9 cellular contexts compared by ENCODE assay signal in the genomic region with DNA sequence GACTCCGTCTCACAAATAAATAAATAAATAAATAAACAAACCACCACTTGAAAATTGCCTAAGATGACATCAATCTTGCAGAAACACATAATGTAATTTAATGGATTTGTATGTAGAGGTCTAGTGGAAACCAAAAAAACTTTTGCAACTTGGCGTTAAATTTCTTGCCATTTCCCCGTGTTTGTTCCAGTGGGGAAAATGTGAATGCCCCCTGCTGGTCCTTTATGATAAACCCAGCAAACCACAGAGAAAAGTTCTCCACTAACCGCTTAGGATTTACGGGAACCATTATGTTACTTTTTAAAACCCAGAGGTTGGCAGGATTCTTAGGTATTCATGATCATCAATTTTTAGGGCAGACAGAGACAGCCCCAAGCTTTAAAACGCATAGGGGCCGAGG. TPM values are rescaled to one million over a fixed set of nuclear protein-coding genes. Genes with fewer than 3 reads are reported as not detected.
DNase-seq lines count a peak whose midpoint lies in the region; ATAC-seq and TF ChIP-seq lines count a peak whose summit lies in the region.
"Had no signal": no experiment of that assay in that cellular context is flagged by ENCODE, and none has a peak within 500 bp of the region (broad histone marks: within the 10 kb centered on the region; RNA-seq: fewer than 3 reads in every experiment).

No MANE protein-coding gene starts in this region.

- H3K27me3 Mint-ChIP-seq in chondrocyte (ENCODE audit: low read depth) = no peaks in the 10 kb centered on the region

- no peak overlapping the region for H2AFZ ChIP-seq in Loucy (ENCODE audit: low read length)
- no peak overlapping the region for H2AFZ ChIP-seq in osteoblast (ENCODE audit: low read length)

- H3K9me3 ChIP-seq in Loucy (ENCODE audit: insufficient read depth, low read depth, low read length) (no peaks in the 10 kb centered on the region), osteoblast (ENCODE audit: low read depth, low read length) (no peaks in the 10 kb centered on the region)

- H3K27ac ChIP-seq in osteoblast (ENCODE audit: low read depth, low read length) = no peak overlapping the region

- no peak overlapping the region for H3K9ac ChIP-seq in Loucy (ENCODE audit: low read depth, low read length, poor library complexity, severe bottlenecking)

- no peaks in the 10 kb centered on the region for H3K9me3 Mint-ChIP-seq in chondrocyte (ENCODE audit: low read depth)

- H4K20me1 ChIP-seq in Loucy (ENCODE audit: insufficient read depth, low read length, poor library complexity, severe bottlenecking) (no peaks in the 10 kb centered on the region), osteoblast (ENCODE audit: insufficient read depth, low read length) (no peaks in the 10 kb centered on the region)

- no peaks in the 10 kb centered on the region for H3K9me2 ChIP-seq in Loucy (replicated peaks; ENCODE audit: low read depth, low read length)

- no peaks in the 10 kb centered on the region for H3K36me3 ChIP-seq in GM06990 (ENCODE audit: control insufficient read depth, insufficient read depth, low read length)
- no peaks in the 10 kb centered on the region for H3K36me3 ChIP-seq in Loucy (ENCODE audit: insufficient read depth, low read length)
- H3K36me3 ChIP-seq in osteoblast (ENCODE audit: insufficient read depth, low read length) = no peaks in the 10 kb centered on the region

- no peaks in the 10 kb centered on the region for H3F3A ChIP-seq in Loucy (ENCODE audit: low read depth)

- no peak overlapping the region for H3K27ac Mint-ChIP-seq in chondrocyte (ENCODE audit: unreplicated experiment)
- H3K27ac Mint-ChIP-seq: activated naive CD8-positive, alpha-beta T cell had no signal

- no peak overlapping the region for H3K4me3 ChIP-seq in GM06990 (replicated peaks; ENCODE audit: low read depth, low read length)
- no peak overlapping the region for H3K4me3 ChIP-seq in Loucy (ENCODE audit: low read length, poor library complexity, severe bottlenecking)
- no peak overlapping the region for H3K4me3 ChIP-seq in osteoblast (ENCODE audit: insufficient read depth, low read length)

- H3K4me2 ChIP-seq in Loucy (ENCODE audit: low read depth, low read length, poor library complexity, severe bottlenecking) = no peak overlapping the region
- H3K4me2 ChIP-seq in osteoblast (ENCODE audit: insufficient read depth, low read length) = no peak overlapping the region

- H3K4me1 ChIP-seq in Loucy (ENCODE audit: insufficient read depth, low read length, poor library complexity, severe bottlenecking) (peaks cover 16% of the 10 kb centered on the region), osteoblast (ENCODE audit: insufficient read depth, low read length) (peaks cover 27% of the 10 kb centered on the region)

- DNase-seq in GM06990 (ENCODE audit: extremely low read depth, insufficient read length) = no peak
- no peak for DNase-seq in chondrocyte (ENCODE audit: low spot score)
- DNase-seq in osteoblast (ENCODE audit: insufficient read length, low spot score, missing footprints) = peak; percentile 63
- no peak for DNase-seq in occipital lobe (lab: John Stamatoyannopoulos, UW)
- DNase-seq in stimulated activated CD4-positive, alpha-beta T cell treated with anti-CD3 and anti-CD28 coated beads, Interleukin-12 subunit alpha, Interleukin-12 subunit beta, amount 100 ng/mL, for 4 hours = no peak
- no peak for DNase-seq in dedifferentiated amniotic fluid mesenchymal stem cell (ENCODE audit: extremely low spot score)

- H3K36me3 Mint-ChIP-seq in chondrocyte (ENCODE audit: low read depth) = no peaks in the 10 kb centered on the region
- H3K36me3 Mint-ChIP-seq: activated naive CD8-positive, alpha-beta T cell had no signal

- H3K4me1 Mint-ChIP-seq in chondrocyte (ENCODE audit: low read depth) = peaks cover 32% of the 10 kb centered on the region

- no peak overlapping the region for H3K4me3 Mint-ChIP-seq in chondrocyte (ENCODE audit: unreplicated experiment)
- H3K4me3 Mint-ChIP-seq: activated naive CD8-positive, alpha-beta T cell had no signal

- TF ChIP-seq CTCF in GM06990 (IDR thresholded peaks at IDR 0.05; ENCODE audit: insufficient read depth, low read length, poor library complexity, severe bottlenecking) = peak; percentile 32
- TF ChIP-seq CTCF in Loucy (conservative IDR thresholded peaks at IDR 0.05; ENCODE audit: low read length) = peak; percentile 65
- TF ChIP-seq CTCF in chondrocyte (IDR thresholded peaks at IDR 0.05) = peak; percentile 68
- peak; percentile 61 for TF ChIP-seq CTCF in osteoblast (IDR thresholded peaks at IDR 0.05; ENCODE audit: extremely low read depth, low read depth, low read length)

- H3K79me2 ChIP-seq in Loucy (ENCODE audit: insufficient read depth, low read length) (no peaks in the 10 kb centered on the region), osteoblast (ENCODE audit: insufficient read depth, low read length) (no peaks in the 10 kb centered on the region)

- H3K27me3 ChIP-seq in GM06990 (replicated peaks; ENCODE audit: control insufficient read depth, insufficient read depth, low read length) (no peaks in the 10 kb centered on the region; the same call in 1 of the 2 replicates), Loucy (ENCODE audit: insufficient read depth, low read length, poor library complexity, severe bottlenecking) (no peaks in the 10 kb centered on the region), osteoblast (ENCODE audit: insufficient read depth, low read length) (no peaks in the 10 kb centered on the region)

- ATAC-seq in GM21447 (IDR thresholded peaks at IDR 0.05; ENCODE audit: unreplicated experiment) = no peak

RNA-seq across cellular contexts. Expression of gene LAMB4, which starts 32.5 kb away (rescaled TPM):
- total RNA-seq in chondrocyte (0.15 TPM in 1 of 3 replicates, not detected in the others), osteoblast (under 0.01 and 0.36 TPM in 2 replicates), occipital lobe (0.47 TPM)
